Comparison of ENCODE assay signal across 8 cellular contexts in the genomic region with DNA sequence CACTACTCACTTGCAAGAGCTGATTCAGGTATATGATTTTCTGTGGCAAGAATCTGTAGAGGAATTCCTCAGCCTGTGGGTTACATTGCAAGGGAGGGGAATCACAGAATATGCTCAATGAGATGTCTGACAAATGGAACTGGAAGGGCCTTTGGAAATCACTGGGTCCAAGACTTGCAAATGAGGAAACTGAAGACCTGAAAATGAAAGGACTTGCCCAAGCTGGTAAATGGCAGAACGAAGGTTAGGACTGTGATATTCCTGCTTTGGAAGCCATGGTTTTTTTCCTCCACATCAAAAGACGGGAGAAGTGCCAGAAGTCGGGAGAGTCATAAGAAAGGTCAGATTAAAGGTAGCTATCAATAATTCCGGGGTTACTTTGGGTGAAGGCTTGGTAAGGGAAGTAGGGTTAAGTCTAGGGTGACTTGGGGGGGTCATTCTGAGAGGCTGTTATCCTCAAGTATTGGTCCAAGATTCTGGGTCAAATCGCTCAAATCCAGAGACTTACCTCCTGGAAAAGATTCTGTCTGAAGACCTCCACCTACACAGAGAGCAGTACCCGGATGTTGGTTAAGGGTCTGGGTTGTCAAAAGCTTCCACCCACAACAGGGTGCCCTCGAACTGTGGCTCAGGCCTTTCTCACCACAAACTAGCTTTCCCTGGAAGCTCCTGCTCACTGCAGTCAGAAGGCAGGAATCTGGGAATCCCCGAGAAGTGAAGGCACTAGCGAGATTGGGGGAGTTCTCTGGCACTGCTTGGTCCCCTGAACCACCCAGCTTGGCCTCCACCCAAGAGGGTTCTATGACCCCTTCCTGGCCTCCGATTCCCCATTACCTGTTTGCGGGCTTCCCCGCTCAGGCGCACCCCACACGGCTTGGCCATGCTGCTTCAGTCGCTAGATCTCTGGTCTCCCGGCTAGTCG. TPM values are rescaled to one million over a fixed set of nuclear protein-coding genes. Genes with fewer than 3 reads are reported as not detected.
DNase-seq lines count a peak whose midpoint lies in the region; ATAC-seq and TF ChIP-seq lines count a peak whose summit lies in the region.

A gene with protein sequence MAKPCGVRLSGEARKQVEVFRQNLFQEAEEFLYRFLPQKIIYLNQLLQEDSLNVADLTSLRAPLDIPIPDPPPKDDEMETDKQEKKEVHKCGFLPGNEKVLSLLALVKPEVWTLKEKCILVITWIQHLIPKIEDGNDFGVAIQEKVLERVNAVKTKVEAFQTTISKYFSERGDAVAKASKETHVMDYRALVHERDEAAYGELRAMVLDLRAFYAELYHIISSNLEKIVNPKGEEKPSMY (minus strand): TSS at position 911 of the 922 bp plus-strand sequence. CDS start 29 bp downstream, at position 882.

- H3K4me1 ChIP-seq in DND-41 (ENCODE audit: insufficient read depth, low read length) (peaks cover 67% of the 10 kb centered on the region), iPS-20b (ENCODE audit: insufficient read depth, low read length) (peaks cover 16% of the 10 kb centered on the region), smooth muscle cell (ENCODE audit: low read depth) (peaks cover 15% of the 10 kb centered on the region)

- ATAC-seq in DND-41 (ENCODE audit: insufficient read depth, low read depth) (no peak), GM19351 (IDR thresholded peaks at IDR 0.05; ENCODE audit: unreplicated experiment) (no peak)

- in situ Hi-C loops in astrocyte of the cerebellum (cut with HindIII; ENCODE audit: low sequenced_read_pairs) = no loop called here

- peak within 1 kb of the TSS; percentile 81 for H3K9ac ChIP-seq in DND-41 (ENCODE audit: low read depth, low read length)
- peak within 1 kb of the TSS; percentile 94; the same call in 1 of the 2 replicates for H3K9ac ChIP-seq in iPS-20b (ENCODE audit: low read depth, low read length)
- H3K9ac ChIP-seq in smooth muscle cell (ENCODE audit: low read depth) = peak within 1 kb of the TSS; percentile 82

- peaks cover 16% of the 10 kb centered on the region for H3F3A ChIP-seq in smooth muscle cell (ENCODE audit: low read depth)

- TF ChIP-seq CTCF in DND-41 (IDR thresholded peaks at IDR 0.05; ENCODE audit: borderline replicate concordance, extremely low read depth, low read length, poor library complexity, severe bottlenecking) (no peak), astrocyte of the cerebellum (IDR thresholded peaks at IDR 0.05; ENCODE audit: low read depth, low read length, missing control alignments) (no peak), smooth muscle cell (IDR thresholded peaks at IDR 0.05; ENCODE audit: borderline replicate concordance, insufficient read depth, poor library complexity, severe bottlenecking) (no peak)

- H2AFZ ChIP-seq in DND-41 (ENCODE audit: low read depth, low read length) = peak within 1 kb of the TSS; percentile 81
- peak within 1 kb of the TSS; percentile 85 for H2AFZ ChIP-seq in smooth muscle cell (ENCODE audit: low read depth)

- H3K4me2 ChIP-seq in DND-41 (ENCODE audit: insufficient read depth, low read length) = peak within 1 kb of the TSS; percentile 93
- peak within 1 kb of the TSS; percentile 88 for H3K4me2 ChIP-seq in smooth muscle cell

- H3K36me3 ChIP-seq in DND-41 (ENCODE audit: insufficient read depth, low read length) (peaks cover 60% of the 10 kb centered on the region), iPS-20b (ENCODE audit: insufficient read depth, low read depth, low read length) (peaks cover 43% of the 10 kb centered on the region), smooth muscle cell (ENCODE audit: low read depth) (no peaks in the 10 kb centered on the region)

- H3K9me3 ChIP-seq in DND-41 (ENCODE audit: insufficient read depth, low read length, severe bottlenecking) (no peaks in the 10 kb centered on the region), iPS-20b (ENCODE audit: insufficient read depth, low read depth, low read length) (no peaks in the 10 kb centered on the region), smooth muscle cell (replicated peaks; ENCODE audit: low read depth) (no peaks in the 10 kb centered on the region)

- WGBS in smooth muscle cell (ENCODE audit: low lambda C conversion rate) = 28% methylated on average over 13 of the region's 17 CpGs

- peak within 1 kb of the TSS; percentile 92 for H3K27ac ChIP-seq in DND-41 (ENCODE audit: low read length)
- H3K27ac ChIP-seq in iPS-20b (ENCODE audit: low read length) = peak within 1 kb of the TSS; percentile 53
- H3K27ac ChIP-seq in smooth muscle cell (ENCODE audit: low read depth) = peak within 1 kb of the TSS; percentile 93

- H3K4me3 ChIP-seq in DND-41 (ENCODE audit: low read depth in 1 of 2, low read length in 2 of 2) (peak within 1 kb of the TSS; percentile 67 to 76), astrocyte of the cerebellum (ENCODE audit: low read depth, low read length) (peak within 1 kb of the TSS; percentile 87), iPS-20b (ENCODE audit: low read length) (peak within 1 kb of the TSS; percentile 97), smooth muscle cell (peak within 1 kb of the TSS; percentile 86)

- H4K20me1 ChIP-seq in DND-41 (ENCODE audit: insufficient read depth, low read length) (peaks cover 28% of the 10 kb centered on the region), smooth muscle cell (ENCODE audit: low read depth) (peaks cover 9% of the 10 kb centered on the region)

- DNase-seq in DND-41 (no peak), Kasumi-1 (lab: John Stamatoyannopoulos, UW) (peak; percentile 8 to 26), astrocyte of the cerebellum (ENCODE audit: low read depth) (no peak), smooth muscle cell (lab: John Stamatoyannopoulos, UW; ENCODE audit: unreplicated experiment) (no peak), NCI-H2196 treated with DMSO at 0.1 percent for 48 hours (lab: John Stamatoyannopoulos, UW; ENCODE audit: unreplicated experiment) (no peak)
- DNase-seq in stimulated activated CD4-positive, alpha-beta T cell treated with anti-CD3 and anti-CD28 coated beads, Interleukin-4, amount 100 ng/mL, for 4 hours = no peak

- H3K27me3 ChIP-seq in DND-41 (ENCODE audit: insufficient read depth, low read length, poor library complexity) = no peaks in the 10 kb centered on the region
- no peaks in the 10 kb centered on the region for H3K27me3 ChIP-seq in iPS-20b (ENCODE audit: insufficient read depth, low read length)
- no peaks in the 10 kb centered on the region for H3K27me3 ChIP-seq in smooth muscle cell (ENCODE audit: low read depth)

- H3K79me2 ChIP-seq in DND-41 (ENCODE audit: insufficient read depth, low read length) (peaks cover 57% of the 10 kb centered on the region), smooth muscle cell (ENCODE audit: low read depth) (peaks cover 24% of the 10 kb centered on the region)

RNA-seq across cellular contexts. Expression of the gene that starts here (rescaled TPM):
- 40.7 and 53.2 TPM in 2 replicates for total RNA-seq in smooth muscle cell
- polyA plus RNA-seq in smooth muscle cell = 164 and 166 TPM in 2 replicates

Comparison
In these comparisons a context has a peak if more than half of its experiments do, and no peak if none do; other contexts are left out.
1. DNase-seq: peak in Kasumi-1 (2 of 2); none in DND-41 (single experiment), astrocyte of the cerebellum (single experiment), smooth muscle cell (single experiment), NCI-H2196 treated with DMSO at 0.1 percent for 48 hours (single experiment) and stimulated activated CD4-positive, alpha-beta T cell treated with anti-CD3 and anti-CD28 coated beads, Interleukin-4, amount 100 ng/mL, for 4 hours (0 of 2).
2. Peak in every context shown above with its lines, with median percentiles within 50 percentile points of each other: H3K27ac ChIP-seq, H3K4me3 ChIP-seq and H3K9ac ChIP-seq.